1 cellular context compared by ENCODE assay signal in the genomic region with DNA sequence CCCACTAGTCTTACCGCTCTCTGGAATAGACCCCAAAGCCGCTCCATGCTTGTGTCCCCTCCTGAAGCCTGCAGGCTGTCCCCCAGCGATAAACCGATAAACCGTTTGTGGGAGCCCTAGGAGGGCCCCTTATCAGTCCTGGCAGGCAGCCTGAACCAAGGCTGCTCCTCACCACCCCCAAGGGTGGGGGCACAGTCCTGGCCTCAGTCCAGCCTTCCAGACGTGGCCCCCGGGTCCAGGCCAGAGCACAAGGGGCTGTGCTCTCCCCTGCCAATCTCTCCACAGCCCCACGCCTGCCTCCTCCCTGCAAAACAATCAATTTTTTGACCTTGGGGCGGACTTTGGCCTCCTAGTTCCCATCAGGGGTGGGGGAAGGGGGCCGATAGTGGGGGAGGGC.
TF ChIP-seq lines count a peak whose summit lies in the region.

A gene (minus strand): TSS at position 90 of the 397 bp plus-strand sequence. CDS start 43 bp downstream, at position 47.

TF ChIP-seq in K562, 482 proteins besides CTCF, POLR2A, EP300 and RAD21 (continued from another document and continues in another):
- TF ChIP-seq, protein P1, sequence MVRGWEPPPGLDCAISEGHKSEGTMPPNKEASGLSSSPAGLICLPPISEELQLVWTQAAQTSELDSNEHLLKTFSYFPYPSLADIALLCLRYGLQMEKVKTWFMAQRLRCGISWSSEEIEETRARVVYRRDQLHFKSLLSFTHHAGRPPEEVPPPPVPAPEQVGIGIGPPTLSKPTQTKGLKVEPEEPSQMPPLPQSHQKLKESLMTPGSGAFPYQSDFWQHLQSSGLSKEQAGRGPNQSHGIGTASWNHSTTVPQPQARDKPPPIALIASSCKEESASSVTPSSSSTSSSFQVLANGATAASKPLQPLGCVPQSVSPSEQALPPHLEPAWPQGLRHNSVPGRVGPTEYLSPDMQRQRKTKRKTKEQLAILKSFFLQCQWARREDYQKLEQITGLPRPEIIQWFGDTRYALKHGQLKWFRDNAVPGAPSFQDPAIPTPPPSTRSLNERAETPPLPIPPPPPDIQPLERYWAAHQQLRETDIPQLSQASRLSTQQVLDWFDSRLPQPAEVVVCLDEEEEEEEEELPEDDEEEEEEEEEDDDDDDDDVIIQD (CRISPR knock-in tag; IDR thresholded peaks at IDR 0.05), result no peak
- TF ChIP-seq, protein P2, sequence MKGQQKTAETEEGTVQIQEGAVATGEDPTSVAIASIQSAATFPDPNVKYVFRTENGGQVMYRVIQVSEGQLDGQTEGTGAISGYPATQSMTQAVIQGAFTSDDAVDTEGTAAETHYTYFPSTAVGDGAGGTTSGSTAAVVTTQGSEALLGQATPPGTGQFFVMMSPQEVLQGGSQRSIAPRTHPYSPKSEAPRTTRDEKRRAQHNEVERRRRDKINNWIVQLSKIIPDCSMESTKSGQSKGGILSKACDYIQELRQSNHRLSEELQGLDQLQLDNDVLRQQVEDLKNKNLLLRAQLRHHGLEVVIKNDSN (CRISPR knock-in tag; IDR thresholded peaks at IDR 0.05), result no peak
- peak; percentile 94 for TF ChIP-seq SOX6 (IDR thresholded peaks at IDR 0.05)
- no peak for TF ChIP-seq BDP1 (IDR thresholded peaks at IDR 0.05; ENCODE audit: insufficient read depth, insufficient read length)
- TF ChIP-seq ZNF165 (CRISPR knock-in tag; IDR thresholded peaks at IDR 0.05; ENCODE audit: borderline replicate concordance), result no peak
- TF ChIP-seq YBX1 (IDR thresholded peaks at IDR 0.05), result no peak
- TF ChIP-seq MTA3 (IDR thresholded peaks at IDR 0.05; ENCODE audit: borderline replicate concordance), result peak; percentile 85
- no peak for TF ChIP-seq FOXK1 (CRISPR knock-in tag; IDR thresholded peaks at IDR 0.05; ENCODE audit: borderline replicate concordance)
- TF ChIP-seq, protein P3, sequence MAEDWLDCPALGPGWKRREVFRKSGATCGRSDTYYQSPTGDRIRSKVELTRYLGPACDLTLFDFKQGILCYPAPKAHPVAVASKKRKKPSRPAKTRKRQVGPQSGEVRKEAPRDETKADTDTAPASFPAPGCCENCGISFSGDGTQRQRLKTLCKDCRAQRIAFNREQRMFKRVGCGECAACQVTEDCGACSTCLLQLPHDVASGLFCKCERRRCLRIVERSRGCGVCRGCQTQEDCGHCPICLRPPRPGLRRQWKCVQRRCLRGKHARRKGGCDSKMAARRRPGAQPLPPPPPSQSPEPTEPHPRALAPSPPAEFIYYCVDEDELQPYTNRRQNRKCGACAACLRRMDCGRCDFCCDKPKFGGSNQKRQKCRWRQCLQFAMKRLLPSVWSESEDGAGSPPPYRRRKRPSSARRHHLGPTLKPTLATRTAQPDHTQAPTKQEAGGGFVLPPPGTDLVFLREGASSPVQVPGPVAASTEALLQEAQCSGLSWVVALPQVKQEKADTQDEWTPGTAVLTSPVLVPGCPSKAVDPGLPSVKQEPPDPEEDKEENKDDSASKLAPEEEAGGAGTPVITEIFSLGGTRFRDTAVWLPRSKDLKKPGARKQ (CRISPR knock-in tag; IDR thresholded peaks at IDR 0.05), result no peak
- TF ChIP-seq, protein P4, sequence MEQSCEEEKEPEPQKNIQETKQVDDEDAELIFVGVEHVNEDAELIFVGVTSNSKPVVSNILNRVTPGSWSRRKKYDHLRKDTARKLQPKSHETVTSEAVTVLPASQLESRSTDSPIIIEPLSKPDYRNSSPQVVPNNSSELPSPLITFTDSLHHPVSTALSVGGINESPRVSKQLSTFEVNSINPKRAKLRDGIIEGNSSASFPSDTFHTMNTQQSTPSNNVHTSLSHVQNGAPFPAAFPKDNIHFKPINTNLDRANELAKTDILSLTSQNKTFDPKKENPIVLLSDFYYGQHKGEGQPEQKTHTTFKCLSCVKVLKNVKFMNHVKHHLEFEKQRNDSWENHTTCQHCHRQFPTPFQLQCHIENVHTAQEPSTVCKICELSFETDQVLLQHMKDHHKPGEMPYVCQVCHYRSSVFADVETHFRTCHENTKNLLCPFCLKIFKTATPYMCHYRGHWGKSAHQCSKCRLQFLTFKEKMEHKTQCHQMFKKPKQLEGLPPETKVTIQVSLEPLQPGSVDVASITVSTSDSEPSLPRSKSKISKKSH (CRISPR knock-in tag; IDR thresholded peaks at IDR 0.05), result no peak
- TF ChIP-seq, protein P5, sequence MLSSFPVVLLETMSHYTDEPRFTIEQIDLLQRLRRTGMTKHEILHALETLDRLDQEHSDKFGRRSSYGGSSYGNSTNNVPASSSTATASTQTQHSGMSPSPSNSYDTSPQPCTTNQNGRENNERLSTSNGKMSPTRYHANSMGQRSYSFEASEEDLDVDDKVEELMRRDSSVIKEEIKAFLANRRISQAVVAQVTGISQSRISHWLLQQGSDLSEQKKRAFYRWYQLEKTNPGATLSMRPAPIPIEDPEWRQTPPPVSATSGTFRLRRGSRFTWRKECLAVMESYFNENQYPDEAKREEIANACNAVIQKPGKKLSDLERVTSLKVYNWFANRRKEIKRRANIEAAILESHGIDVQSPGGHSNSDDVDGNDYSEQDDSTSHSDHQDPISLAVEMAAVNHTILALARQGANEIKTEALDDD (IDR thresholded peaks at IDR 0.05), result 0 out of 2 replicates have a peak, but pooled peaks have one; percentile 32
- TF ChIP-seq, protein P6, sequence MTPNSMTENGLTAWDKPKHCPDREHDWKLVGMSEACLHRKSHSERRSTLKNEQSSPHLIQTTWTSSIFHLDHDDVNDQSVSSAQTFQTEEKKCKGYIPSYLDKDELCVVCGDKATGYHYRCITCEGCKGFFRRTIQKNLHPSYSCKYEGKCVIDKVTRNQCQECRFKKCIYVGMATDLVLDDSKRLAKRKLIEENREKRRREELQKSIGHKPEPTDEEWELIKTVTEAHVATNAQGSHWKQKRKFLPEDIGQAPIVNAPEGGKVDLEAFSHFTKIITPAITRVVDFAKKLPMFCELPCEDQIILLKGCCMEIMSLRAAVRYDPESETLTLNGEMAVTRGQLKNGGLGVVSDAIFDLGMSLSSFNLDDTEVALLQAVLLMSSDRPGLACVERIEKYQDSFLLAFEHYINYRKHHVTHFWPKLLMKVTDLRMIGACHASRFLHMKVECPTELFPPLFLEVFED (CRISPR knock-in tag; conservative IDR thresholded peaks at IDR 0.05), result no peak
- TF ChIP-seq CCAR2 (IDR thresholded peaks at IDR 0.05; ENCODE audit: low read depth, low read length), result no peak
- no peak for TF ChIP-seq ZFP36 (IDR thresholded peaks at IDR 0.05; ENCODE audit: low read depth, low read length, partially characterized antibody)
- TF ChIP-seq STAT5B (CRISPR knock-in tag; IDR thresholded peaks at IDR 0.05), result no peak
- TF ChIP-seq, protein P7, sequence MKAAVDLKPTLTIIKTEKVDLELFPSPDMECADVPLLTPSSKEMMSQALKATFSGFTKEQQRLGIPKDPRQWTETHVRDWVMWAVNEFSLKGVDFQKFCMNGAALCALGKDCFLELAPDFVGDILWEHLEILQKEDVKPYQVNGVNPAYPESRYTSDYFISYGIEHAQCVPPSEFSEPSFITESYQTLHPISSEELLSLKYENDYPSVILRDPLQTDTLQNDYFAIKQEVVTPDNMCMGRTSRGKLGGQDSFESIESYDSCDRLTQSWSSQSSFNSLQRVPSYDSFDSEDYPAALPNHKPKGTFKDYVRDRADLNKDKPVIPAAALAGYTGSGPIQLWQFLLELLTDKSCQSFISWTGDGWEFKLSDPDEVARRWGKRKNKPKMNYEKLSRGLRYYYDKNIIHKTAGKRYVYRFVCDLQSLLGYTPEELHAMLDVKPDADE (conservative IDR thresholded peaks at IDR 0.05; ENCODE audit: control insufficient read depth, low read depth, low read length), result peak; percentile 76; the same call in 1 of the 2 replicates
- TF ChIP-seq, protein P8, sequence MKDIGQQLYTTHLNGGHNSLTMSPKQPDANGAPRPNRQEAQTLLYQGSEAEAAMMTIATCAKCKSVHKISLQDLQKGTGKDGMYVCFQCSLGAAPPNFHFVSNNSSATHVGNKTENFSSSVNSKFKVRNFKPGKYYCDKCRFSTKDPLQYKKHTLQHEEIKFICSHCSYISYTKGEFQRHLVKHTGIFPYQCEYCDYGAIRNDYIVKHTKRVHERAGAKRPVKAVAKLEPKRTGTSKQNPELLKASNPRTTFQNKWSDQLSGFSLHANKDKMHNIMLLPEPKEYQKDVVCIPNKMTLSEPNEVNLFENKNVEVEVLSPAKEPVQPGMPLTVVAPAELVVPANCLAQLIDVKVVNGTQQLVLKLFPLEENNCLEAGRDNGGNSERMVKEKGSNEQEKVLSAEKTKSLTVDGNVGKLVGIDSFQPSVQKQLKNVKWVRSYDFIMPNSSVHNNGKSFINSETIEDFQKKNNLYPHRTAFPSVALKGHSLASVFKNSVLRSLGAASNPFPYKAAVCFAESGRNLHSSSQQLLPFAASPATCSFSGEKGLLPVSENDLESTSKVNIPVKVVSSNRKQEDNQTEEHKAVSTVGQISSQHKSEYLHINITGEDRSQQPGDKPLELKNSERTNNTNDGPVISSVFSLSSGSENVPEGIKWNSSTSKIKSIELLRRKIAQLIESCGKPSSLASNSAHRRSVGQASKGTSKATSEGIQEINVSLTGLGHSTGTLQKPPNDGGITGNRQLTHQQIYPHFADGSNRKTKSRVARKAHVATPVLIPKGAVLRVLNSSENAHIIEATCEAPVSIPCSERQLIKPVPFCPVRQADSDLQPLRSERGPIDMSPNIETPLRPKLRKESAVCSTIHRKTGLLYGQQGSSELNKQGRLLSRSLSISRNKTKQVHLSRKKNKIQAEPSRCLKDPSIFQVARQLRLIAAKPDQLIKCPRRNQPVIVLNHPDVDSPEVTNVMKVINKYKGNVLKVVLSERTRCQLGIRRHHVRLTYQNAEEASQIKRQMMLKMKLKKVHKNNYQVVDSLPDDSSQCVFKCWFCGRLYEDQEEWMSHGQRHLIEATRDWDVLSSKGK (CRISPR knock-in tag; IDR thresholded peaks at IDR 0.05), result no peak
- TF ChIP-seq ZNF668 (CRISPR knock-in tag; IDR thresholded peaks at IDR 0.05), result no peak
- TF ChIP-seq, protein P9, sequence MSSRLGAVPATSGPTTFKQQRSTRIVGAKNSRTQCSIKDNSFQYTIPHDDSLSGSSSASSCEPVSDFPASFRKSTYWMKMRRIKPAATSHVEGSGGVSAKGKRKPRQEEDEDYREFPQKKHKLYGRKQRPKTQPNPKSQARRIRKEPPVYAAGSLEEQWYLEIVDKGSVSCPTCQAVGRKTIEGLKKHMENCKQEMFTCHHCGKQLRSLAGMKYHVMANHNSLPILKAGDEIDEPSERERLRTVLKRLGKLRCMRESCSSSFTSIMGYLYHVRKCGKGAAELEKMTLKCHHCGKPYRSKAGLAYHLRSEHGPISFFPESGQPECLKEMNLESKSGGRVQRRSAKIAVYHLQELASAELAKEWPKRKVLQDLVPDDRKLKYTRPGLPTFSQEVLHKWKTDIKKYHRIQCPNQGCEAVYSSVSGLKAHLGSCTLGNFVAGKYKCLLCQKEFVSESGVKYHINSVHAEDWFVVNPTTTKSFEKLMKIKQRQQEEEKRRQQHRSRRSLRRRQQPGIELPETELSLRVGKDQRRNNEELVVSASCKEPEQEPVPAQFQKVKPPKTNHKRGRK (tag; IDR thresholded peaks at IDR 0.05), result no peak
- TF ChIP-seq, protein P10, sequence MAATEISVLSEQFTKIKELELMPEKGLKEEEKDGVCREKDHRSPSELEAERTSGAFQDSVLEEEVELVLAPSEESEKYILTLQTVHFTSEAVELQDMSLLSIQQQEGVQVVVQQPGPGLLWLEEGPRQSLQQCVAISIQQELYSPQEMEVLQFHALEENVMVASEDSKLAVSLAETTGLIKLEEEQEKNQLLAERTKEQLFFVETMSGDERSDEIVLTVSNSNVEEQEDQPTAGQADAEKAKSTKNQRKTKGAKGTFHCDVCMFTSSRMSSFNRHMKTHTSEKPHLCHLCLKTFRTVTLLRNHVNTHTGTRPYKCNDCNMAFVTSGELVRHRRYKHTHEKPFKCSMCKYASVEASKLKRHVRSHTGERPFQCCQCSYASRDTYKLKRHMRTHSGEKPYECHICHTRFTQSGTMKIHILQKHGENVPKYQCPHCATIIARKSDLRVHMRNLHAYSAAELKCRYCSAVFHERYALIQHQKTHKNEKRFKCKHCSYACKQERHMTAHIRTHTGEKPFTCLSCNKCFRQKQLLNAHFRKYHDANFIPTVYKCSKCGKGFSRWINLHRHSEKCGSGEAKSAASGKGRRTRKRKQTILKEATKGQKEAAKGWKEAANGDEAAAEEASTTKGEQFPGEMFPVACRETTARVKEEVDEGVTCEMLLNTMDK (IDR thresholded peaks at IDR 0.05; ENCODE audit: borderline replicate concordance, insufficient read depth, low read depth, low read length, poor library complexity, severe bottlenecking), result no peak
- TF ChIP-seq ZNF75A (CRISPR knock-in tag; IDR thresholded peaks at IDR 0.05), result no peak
- TF ChIP-seq TAF1 (IDR thresholded peaks at IDR 0.05; ENCODE audit: control insufficient read depth, extremely low read depth, insufficient read depth, low read length, severe bottlenecking), result peak; percentile 80
- TF ChIP-seq PPARD (CRISPR knock-in tag; IDR thresholded peaks at IDR 0.05), result no peak
- TF ChIP-seq, protein P11, sequence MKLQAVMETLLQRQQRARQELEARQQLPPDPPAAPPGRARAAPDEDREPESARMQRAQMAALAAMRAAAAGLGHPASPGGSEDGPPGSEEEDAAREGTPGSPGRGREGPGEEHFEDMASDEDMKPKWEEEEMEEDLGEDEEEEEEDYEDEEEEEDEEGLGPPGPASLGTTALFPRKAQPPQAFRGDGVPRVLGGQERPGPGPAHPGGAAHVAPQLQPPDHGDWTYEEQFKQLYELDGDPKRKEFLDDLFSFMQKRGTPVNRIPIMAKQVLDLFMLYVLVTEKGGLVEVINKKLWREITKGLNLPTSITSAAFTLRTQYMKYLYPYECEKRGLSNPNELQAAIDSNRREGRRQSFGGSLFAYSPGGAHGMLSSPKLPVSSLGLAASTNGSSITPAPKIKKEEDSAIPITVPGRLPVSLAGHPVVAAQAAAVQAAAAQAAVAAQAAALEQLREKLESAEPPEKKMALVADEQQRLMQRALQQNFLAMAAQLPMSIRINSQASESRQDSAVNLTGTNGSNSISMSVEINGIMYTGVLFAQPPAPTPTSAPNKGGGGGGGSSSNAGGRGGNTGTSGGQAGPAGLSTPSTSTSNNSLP (IDR thresholded peaks at IDR 0.05; ENCODE audit: borderline replicate concordance, low read depth, low read length), result no peak
- TF ChIP-seq ZBTB8A (IDR thresholded peaks at IDR 0.05; ENCODE audit: partially characterized antibody), result no peak
- no peak for TF ChIP-seq NR1H2 (CRISPR knock-in tag; IDR thresholded peaks at IDR 0.05)
- TF ChIP-seq STAG1 (CRISPR knock-in tag; IDR thresholded peaks at IDR 0.05; ENCODE audit: borderline replicate concordance), result no peak
- TF ChIP-seq ZNF436 (CRISPR knock-in tag; IDR thresholded peaks at IDR 0.05), result no peak
- TF ChIP-seq RBM39 (optimal IDR thresholded peaks at IDR 0.05; ENCODE audit: low read depth, low read length), result no peak
- TF ChIP-seq TRIM28 (IDR thresholded peaks at IDR 0.05), result peak; percentile 25; the same call in 1 of the 2 replicates
- TF ChIP-seq ZNF696 (CRISPR knock-in tag; conservative IDR thresholded peaks at IDR 0.05), result no peak
- TF ChIP-seq, protein P12, sequence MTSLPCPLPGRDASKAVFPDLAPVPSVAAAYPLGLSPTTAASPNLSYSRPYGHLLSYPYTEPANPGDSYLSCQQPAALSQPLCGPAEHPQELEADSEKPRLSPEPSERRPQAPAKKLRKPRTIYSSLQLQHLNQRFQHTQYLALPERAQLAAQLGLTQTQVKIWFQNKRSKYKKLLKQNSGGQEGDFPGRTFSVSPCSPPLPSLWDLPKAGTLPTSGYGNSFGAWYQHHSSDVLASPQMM (CRISPR knock-in tag; IDR thresholded peaks at IDR 0.05), result no peak
- no peak for TF ChIP-seq ZNF764 (CRISPR knock-in tag; IDR thresholded peaks at IDR 0.05; ENCODE audit: low read depth)
- TF ChIP-seq, protein P13, sequence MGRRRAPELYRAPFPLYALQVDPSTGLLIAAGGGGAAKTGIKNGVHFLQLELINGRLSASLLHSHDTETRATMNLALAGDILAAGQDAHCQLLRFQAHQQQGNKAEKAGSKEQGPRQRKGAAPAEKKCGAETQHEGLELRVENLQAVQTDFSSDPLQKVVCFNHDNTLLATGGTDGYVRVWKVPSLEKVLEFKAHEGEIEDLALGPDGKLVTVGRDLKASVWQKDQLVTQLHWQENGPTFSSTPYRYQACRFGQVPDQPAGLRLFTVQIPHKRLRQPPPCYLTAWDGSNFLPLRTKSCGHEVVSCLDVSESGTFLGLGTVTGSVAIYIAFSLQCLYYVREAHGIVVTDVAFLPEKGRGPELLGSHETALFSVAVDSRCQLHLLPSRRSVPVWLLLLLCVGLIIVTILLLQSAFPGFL (CRISPR knock-in tag; IDR thresholded peaks at IDR 0.05), result no peak
- TF ChIP-seq DACH1 (IDR thresholded peaks at IDR 0.05; ENCODE audit: partially characterized antibody), result no peak
- no peak for TF ChIP-seq TSC22D4 (tag; IDR thresholded peaks at IDR 0.05)
